In genomic region chr5:179620703-179621350, GRCh38 we compare ENCODE assay signal across 8 cellular contexts. TPM values are rescaled to one million over a fixed set of nuclear protein-coding genes. Genes with fewer than 3 reads are reported as not detected.
DNase-seq lines count a peak whose midpoint lies in the region; ATAC-seq and TF ChIP-seq lines count a peak whose summit lies in the region.

No MANE protein-coding gene starts in this region.

- peaks cover 54% of the 10 kb centered on the region for H3K36me3 Mint-ChIP-seq in CD4-positive, CD25-positive, alpha-beta regulatory T cell

- no peak overlapping the region for H2AFZ ChIP-seq in neural cell (ENCODE audit: low read depth, low read length)

- peak in 1 of 3 donors; percentile 16 for DNase-seq in CD4-positive, CD25-positive, alpha-beta regulatory T cell
- peak; percentile 26 for DNase-seq in NAMALWA (ENCODE audit: low spot score)
- no peak for DNase-seq in activated CD4-positive, CD25-positive, alpha-beta regulatory T cell treated with anti-CD3 and anti-CD28 coated beads, Interleukin-2, amount 50 U/mL, for 72 hours

- peak overlapping the region; percentile 34 to 99 for H3K9ac ChIP-seq in duodenal mucosa (ENCODE audit: low read depth in 1 of 2, low read length in 2 of 2)
- peak overlapping the region; percentile 100 for H3K9ac ChIP-seq in neural cell (ENCODE audit: low read length)

- peaks cover 63% of the 10 kb centered on the region for H3K36me3 ChIP-seq in CD4-positive, CD25-positive, alpha-beta regulatory T cell (ENCODE audit: control insufficient read depth, insufficient read depth, low read length)
- H3K36me3 ChIP-seq in duodenal mucosa (ENCODE audit: control insufficient read depth in 1 of 2, insufficient read depth in 2 of 2, low read length in 2 of 2) (peaks cover 40 to 59% of the 10 kb centered on the region in 2 donors), neural cell (ENCODE audit: insufficient read depth, low read length) (peaks cover 36% of the 10 kb centered on the region)

- peak overlapping the region; percentile 96 to 98 (median 96) for H3K27ac Mint-ChIP-seq in CD4-positive, CD25-positive, alpha-beta regulatory T cell

- no peaks in the 10 kb centered on the region for H3K9me3 Mint-ChIP-seq in CD4-positive, CD25-positive, alpha-beta regulatory T cell

- peaks cover 62% of the 10 kb centered on the region for H4K20me1 ChIP-seq in neural cell (ENCODE audit: insufficient read depth)

- H3K4me1 Mint-ChIP-seq in CD4-positive, CD25-positive, alpha-beta regulatory T cell = peaks cover 43 to 79% (median 63%) of the 10 kb centered on the region in 4 donors

- TF ChIP-seq EP300 in neural cell (conservative IDR thresholded peaks at IDR 0.05; ENCODE audit: poor library complexity, severe bottlenecking) = no peak

- H3K9me2 ChIP-seq in neural cell (ENCODE audit: insufficient read depth, low read length) = no peaks in the 10 kb centered on the region

- ATAC-seq in CD4-positive, CD25-positive, alpha-beta regulatory T cell (ENCODE audit: low read depth in 2 of 2) = no peak
- ATAC-seq in HG02571 (IDR thresholded peaks at IDR 0.05; ENCODE audit: unreplicated experiment) (no peak), GM18870 (IDR thresholded peaks at IDR 0.05; ENCODE audit: unreplicated experiment) (no peak), GM18868 (IDR thresholded peaks at IDR 0.05; ENCODE audit: unreplicated experiment) (no peak)

- no peaks in the 10 kb centered on the region for H3K27me3 ChIP-seq in CD4-positive, CD25-positive, alpha-beta regulatory T cell (ENCODE audit: control insufficient read depth, insufficient read depth, low read length)
- H3K27me3 ChIP-seq in duodenal mucosa (ENCODE audit: control insufficient read depth in 1 of 2, insufficient read depth in 2 of 2, low read length in 2 of 2) (no peaks in the 10 kb centered on the region), neural cell (ENCODE audit: insufficient read depth, low read depth, low read length) (no peaks in the 10 kb centered on the region)

- peaks cover 66% of the 10 kb centered on the region for H3K4me1 ChIP-seq in CD4-positive, CD25-positive, alpha-beta regulatory T cell (ENCODE audit: control insufficient read depth, insufficient read depth, low read length, poor library complexity, severe bottlenecking)
- peaks cover 48 to 53% of the 10 kb centered on the region in 2 donors for H3K4me1 ChIP-seq in duodenal mucosa (ENCODE audit: control insufficient read depth in 1 of 2, insufficient read depth in 2 of 2, low read length in 2 of 2)

- H3K4me3 ChIP-seq in CD4-positive, CD25-positive, alpha-beta regulatory T cell (ENCODE audit: low read depth, low read length) = peak overlapping the region; percentile 94
- H3K4me3 ChIP-seq in duodenal mucosa (ENCODE audit: low read depth in 1 of 2, low read length in 2 of 2) (peak overlapping the region; percentile 88 to 92), neural cell (ENCODE audit: low read length) (peak overlapping the region; percentile 99)

- no peak for TF ChIP-seq RAD21 in neural cell (conservative IDR thresholded peaks at IDR 0.05)

- no peaks in the 10 kb centered on the region for H3F3A ChIP-seq in neural cell (ENCODE audit: insufficient read depth, low read length, poor library complexity, severe bottlenecking)

- peak overlapping the region; percentile 96 to 100 (median 98) for H3K4me3 Mint-ChIP-seq in CD4-positive, CD25-positive, alpha-beta regulatory T cell

- H3K79me2 ChIP-seq in neural cell (replicated peaks; ENCODE audit: insufficient read depth, low read length) = peaks cover 68% of the 10 kb centered on the region

- H3K4me2 ChIP-seq in neural cell (ENCODE audit: low read length) = peak overlapping the region; percentile 84

- no peaks in the 10 kb centered on the region for H3K9me3 ChIP-seq in CD4-positive, CD25-positive, alpha-beta regulatory T cell (ENCODE audit: control insufficient read depth in 2 of 2, low read length in 2 of 2)
- H3K9me3 ChIP-seq in duodenal mucosa (ENCODE audit: control insufficient read depth in 1 of 2, low read length in 2 of 2) = no peaks in the 10 kb centered on the region
- no peaks in the 10 kb centered on the region for H3K9me3 ChIP-seq in neural cell (ENCODE audit: low read length)

- no peak for TF ChIP-seq CTCF in neural cell (IDR thresholded peaks at IDR 0.05; ENCODE audit: poor library complexity, severe bottlenecking)

- H3K27ac ChIP-seq in CD4-positive, CD25-positive, alpha-beta regulatory T cell (ENCODE audit: insufficient read depth, low read length, poor library complexity, severe bottlenecking) = peak overlapping the region; percentile 98
- H3K27ac ChIP-seq in duodenal mucosa (ENCODE audit: low read depth, low read length) (no peak overlapping the region), neural cell (ENCODE audit: low read length) (no peak overlapping the region)

- H3K27me3 Mint-ChIP-seq in CD4-positive, CD25-positive, alpha-beta regulatory T cell = peaks cover 15% of the 10 kb centered on the region

TF ChIP-seq in neural cell, 6 proteins besides CTCF, POLR2A, EP300 and RAD21:
- no peak for TF ChIP-seq MXI1 (conservative IDR thresholded peaks at IDR 0.05; ENCODE audit: poor library complexity, severe bottlenecking)
- no peak for TF ChIP-seq SMC3 (conservative IDR thresholded peaks at IDR 0.05; ENCODE audit: poor library complexity)
- no peak for TF ChIP-seq EZH2 (IDR thresholded peaks at IDR 0.05; ENCODE audit: borderline replicate concordance, insufficient read depth, low read length, poor library complexity, severe bottlenecking)

RNA-seq across cellular contexts. Expression of gene HNRNPH1, which starts 2.6 kb away (rescaled TPM):
- 2,049 TPM for total RNA-seq in CD4-positive, CD25-positive, alpha-beta regulatory T cell
- 100 to 1,000 TPM; 102 to 155 (median 130) TPM for polyA plus RNA-seq in CD4-positive, CD25-positive, alpha-beta regulatory T cell
- polyA plus RNA-seq in neural cell = 982 and 1,058 TPM in 2 replicates
- 885 and 1,102 TPM in 2 replicates for polyA minus RNA-seq in neural cell
